Comparison of ENCODE assay signal across 1 cellular context in the genomic region with DNA sequence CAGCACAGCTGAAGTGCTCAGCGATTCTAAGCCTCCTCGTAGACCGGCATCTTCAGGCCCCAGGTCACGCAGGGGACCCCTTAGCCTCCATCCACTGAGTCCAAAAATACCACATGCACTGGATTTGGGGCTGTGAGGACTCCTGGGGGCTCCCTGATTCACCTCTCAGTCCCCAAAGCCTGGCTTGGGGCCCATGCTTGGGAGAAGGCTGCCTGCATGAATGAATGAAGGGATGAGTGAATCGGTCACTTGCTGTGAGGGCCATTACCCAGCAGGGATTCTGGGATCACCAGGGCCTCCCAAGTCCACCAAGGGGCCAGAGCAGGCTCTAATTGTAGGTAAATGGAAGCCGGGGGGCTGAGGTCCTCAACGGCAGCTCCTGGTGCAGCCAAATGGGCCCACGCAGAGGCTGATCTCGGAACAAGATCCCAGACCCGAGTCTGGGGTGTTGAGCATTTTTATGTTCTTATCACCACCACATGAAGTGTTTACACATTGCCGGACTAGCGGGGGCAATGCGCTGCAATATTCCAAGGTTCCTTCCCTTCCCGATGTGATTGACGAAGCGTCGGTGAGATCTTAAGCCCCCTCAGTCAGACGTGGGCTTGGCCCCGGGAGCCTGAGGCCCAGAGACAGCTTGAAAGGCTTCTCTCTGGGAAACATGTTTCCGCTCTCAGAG.
TF ChIP-seq lines count a peak whose summit lies in the region.

No MANE protein-coding gene starts in this region.

TF ChIP-seq in WTC11, 78 proteins besides CTCF, POLR2A, EP300 and RAD21 (continued from another document):
- TF ChIP-seq, protein P1, sequence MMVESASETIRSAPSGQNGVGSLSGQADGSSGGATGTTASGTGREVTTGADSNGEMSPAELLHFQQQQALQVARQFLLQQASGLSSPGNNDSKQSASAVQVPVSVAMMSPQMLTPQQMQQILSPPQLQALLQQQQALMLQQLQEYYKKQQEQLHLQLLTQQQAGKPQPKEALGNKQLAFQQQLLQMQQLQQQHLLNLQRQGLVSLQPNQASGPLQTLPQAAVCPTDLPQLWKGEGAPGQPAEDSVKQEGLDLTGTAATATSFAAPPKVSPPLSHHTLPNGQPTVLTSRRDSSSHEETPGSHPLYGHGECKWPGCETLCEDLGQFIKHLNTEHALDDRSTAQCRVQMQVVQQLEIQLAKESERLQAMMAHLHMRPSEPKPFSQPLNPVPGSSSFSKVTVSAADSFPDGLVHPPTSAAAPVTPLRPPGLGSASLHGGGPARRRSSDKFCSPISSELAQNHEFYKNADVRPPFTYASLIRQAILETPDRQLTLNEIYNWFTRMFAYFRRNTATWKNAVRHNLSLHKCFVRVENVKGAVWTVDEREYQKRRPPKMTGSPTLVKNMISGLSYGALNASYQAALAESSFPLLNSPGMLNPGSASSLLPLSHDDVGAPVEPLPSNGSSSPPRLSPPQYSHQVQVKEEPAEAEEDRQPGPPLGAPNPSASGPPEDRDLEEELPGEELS (CRISPR knock-in tag; IDR thresholded peaks at IDR 0.05): no peak
- TF ChIP-seq RELA (CRISPR knock-in tag; IDR thresholded peaks at IDR 0.05; ENCODE audit: borderline replicate concordance) (no peak), USF2 (CRISPR knock-in tag; IDR thresholded peaks at IDR 0.05) (no peak), ETV6 (CRISPR knock-in tag; IDR thresholded peaks at IDR 0.05) (no peak), JAZF1 (CRISPR knock-in tag; IDR thresholded peaks at IDR 0.05) (no peak), NFYB (CRISPR knock-in tag; conservative IDR thresholded peaks at IDR 0.05; ENCODE audit: low read depth) (no peak)
